9 cellular contexts compared by ENCODE assay signal in genomic region chr17:77728022-77728671, GRCh38.
DNase-seq lines count a peak whose midpoint lies in the region; ATAC-seq, FAIRE-seq and TF ChIP-seq lines count a peak whose summit lies in the region.
"Had no signal": no experiment of that assay in that cellular context is flagged by ENCODE, and none has a peak within 500 bp of the region (broad histone marks: within the 10 kb centered on the region; RNA-seq: fewer than 3 reads in every experiment).

No MANE protein-coding gene starts in this region.

- intact Hi-C loops in stomach (cut with DNase I; ENCODE audit: low total_unique reads), result no loop called here
- intact Hi-C loops in spleen (cut with DNase I; ENCODE audit: low total_unique reads), result no loop called here
- intact Hi-C loops in posterior vena cava (cut with DNase I), result no loop called here

- peaks cover 0 to 9% (median 0%) of the 10 kb centered on the region in 4 donors for H3K4me1 ChIP-seq in stomach
- H3K4me1 ChIP-seq in spleen, result no peaks in the 10 kb centered on the region

- H3K4me3 ChIP-seq in stomach, result no peak overlapping the region
- H3K4me3 ChIP-seq in spleen, result no peak overlapping the region

- no peak for TF ChIP-seq POLR2A in stomach (IDR thresholded peaks at IDR 0.05)
- no peak for TF ChIP-seq POLR2A in spleen (IDR thresholded peaks at IDR 0.05)

- TF ChIP-seq EP300 in stomach (IDR thresholded peaks at IDR 0.05), result no peak

- FAIRE-seq in HTR-8/SVneo (lab: Jason Lieb, UNC), result peak; percentile 72

- 63 to 73% (median 67%) methylated on average over 14 of the region's 14 CpGs for WGBS in stomach, 5 donors
- WGBS in spleen, 5 donors, result 83 to 90% (median 88%) methylated on average over 14 of the region's 14 CpGs

- peak overlapping the region in 4 of 5 donors; percentile 47 to 72 (median 48) for H3K27ac ChIP-seq in stomach
- H3K27ac ChIP-seq in spleen, result no peak overlapping the region

- ATAC-seq in HG03045 (IDR thresholded peaks at IDR 0.05; ENCODE audit: unreplicated experiment), result no peak
- ATAC-seq in stimulated activated naive CD8-positive, alpha-beta T cell treated with anti-CD3 and anti-CD28 coated beads, Interleukin-15, Interleukin-2, amounts not matched to agents 100 U/mL and 50 U/mL, for 24 hours, result no peak
- ATAC-seq: stimulated activated naive CD8-positive, alpha-beta T cell treated with anti-CD3 and anti-CD28 coated beads, Interleukin-15, amount 100 ng/mL, for 72 hours had no signal

- H3K27me3 ChIP-seq in stomach, result no peaks in the 10 kb centered on the region
- H3K27me3 ChIP-seq in spleen (replicated peaks in 1 of 7), result peaks cover 0 to 28% (median 0%) of the 10 kb centered on the region in 7 donors

- H3K9me3 ChIP-seq in stomach, result peaks cover 0 to 10% (median 7%) of the 10 kb centered on the region in 4 donors
- H3K9me3 ChIP-seq in spleen, result peaks cover 0 to 24% (median 11%) of the 10 kb centered on the region in 8 donors

- H3K36me3 ChIP-seq in stomach (no peaks in the 10 kb centered on the region), spleen (no peaks in the 10 kb centered on the region)

- DNase-seq in HTR-8/SVneo (ENCODE audit: insufficient read length, low spot score), result no peak
- DNase-seq in NCI-H526 (lab: John Stamatoyannopoulos, UW), result peak; percentile 52 to 79
- DNase-seq in fibroblast of gingiva (ENCODE audit: low read depth), result peak; percentile 78
- DNase-seq in stomach, result no peak
- DNase-seq in spleen, result no peak
- no peak for DNase-seq in posterior vena cava (ENCODE audit: low spot score)
- no peak for DNase-seq in stimulated activated naive CD8-positive, alpha-beta T cell treated with anti-CD3 and anti-CD28 coated beads, Interleukin-15, Interleukin-2, amounts not matched to agents 100 U/mL and 50 U/mL, for 24 hours

- no peak for TF ChIP-seq CTCF in stomach (IDR thresholded peaks at IDR 0.05)
- no peak for TF ChIP-seq CTCF in spleen (IDR thresholded peaks at IDR 0.05 in 8 of 11, conservative IDR thresholded peaks at IDR 0.05 in 3 of 11)

Comparison
In these comparisons a context has a peak if more than half of its experiments do, and no peak if none do; other contexts are left out.
1. DNase-seq: peak in NCI-H526 (2 of 2) and fibroblast of gingiva (single experiment); none in HTR-8/SVneo (single experiment), stomach (single experiment), spleen (single experiment), posterior vena cava (single experiment) and stimulated activated naive CD8-positive, alpha-beta T cell treated with anti-CD3 and anti-CD28 coated beads, Interleukin-15, Interleukin-2, amounts not matched to agents 100 U/mL and 50 U/mL, for 24 hours (single experiment).
2. H3K27ac ChIP-seq: peak in stomach (4 of 5); none in spleen (0 of 8).